ENCODE assay signal across 22 cellular contexts in genomic region chr10:77042706-77043105, GRCh38.
DNase-seq lines count a peak whose midpoint lies in the region; ATAC-seq, FAIRE-seq and TF ChIP-seq lines count a peak whose summit lies in the region.
"Had no signal": no experiment of that assay in that cellular context is flagged by ENCODE, and none has a peak within 500 bp of the region (broad histone marks: within the 10 kb centered on the region; RNA-seq: fewer than 3 reads in every experiment).

No MANE protein-coding gene starts in this region.

- peaks cover 6% of the 10 kb centered on the region; the same call in 1 of the 2 replicates for H3F3A ChIP-seq in Loucy (ENCODE audit: low read depth)

- no peak for TF ChIP-seq CTCF in CD8-positive, alpha-beta T cell (IDR thresholded peaks at IDR 0.05)
- TF ChIP-seq CTCF in Loucy (conservative IDR thresholded peaks at IDR 0.05; ENCODE audit: low read length): no peak
- TF ChIP-seq CTCF in endodermal cell (conservative IDR thresholded peaks at IDR 0.05): no peak

- DNase-seq in CD8-positive, alpha-beta T cell: no peak
- DNase-seq in frontal cortex (ENCODE audit: low spot score in 2 of 2): no peak
- DNase-seq in GM19238 (ENCODE audit: insufficient read length, low spot score): no peak
- DNase-seq in endodermal cell: no peak
- DNase-seq: 8988T; ACHN; BE2C; C1 segment of cervical spinal cord; Caco-2; Calu3; CD4-positive, alpha-beta memory T cell; CD4-positive, CD25-positive, alpha-beta regulatory T cell; DMS79 treated with DMSO at 0.1 percent for 48 hours; GF-D8 had no signal

- no peaks in the 10 kb centered on the region for H3K27me3 Mint-ChIP-seq in CD8-positive, alpha-beta T cell (ENCODE audit: low read depth)
- no peaks in the 10 kb centered on the region for H3K27me3 Mint-ChIP-seq in endodermal cell (ENCODE audit: insufficient read depth)
- H3K27me3 Mint-ChIP-seq: CD4-positive, CD25-positive, alpha-beta regulatory T cell had no signal

- no peaks in the 10 kb centered on the region for H3K9me3 ChIP-seq in CD8-positive, alpha-beta T cell (ENCODE audit: low read length)
- no peaks in the 10 kb centered on the region for H3K9me3 ChIP-seq in Loucy (ENCODE audit: insufficient read depth, low read depth, low read length)
- H3K9me3 ChIP-seq in endodermal cell (ENCODE audit: control insufficient read depth, low read length): no peaks in the 10 kb centered on the region
- H3K9me3 ChIP-seq: BE2C, BLaER1, Caco-2 had no signal

- H3K36me3 ChIP-seq in CD8-positive, alpha-beta T cell (ENCODE audit: insufficient read depth, low read length): no peaks in the 10 kb centered on the region
- no peaks in the 10 kb centered on the region for H3K36me3 ChIP-seq in Loucy (ENCODE audit: insufficient read depth, low read length)
- H3K36me3 ChIP-seq in endodermal cell (ENCODE audit: control insufficient read depth, insufficient read depth, low read length): no peaks in the 10 kb centered on the region
- H3K36me3 ChIP-seq: BE2C, BLaER1 had no signal

- peaks cover 18% of the 10 kb centered on the region for H3K4me1 Mint-ChIP-seq in CD8-positive, alpha-beta T cell (ENCODE audit: low read depth)
- H3K4me1 Mint-ChIP-seq in endodermal cell: peaks cover 14% of the 10 kb centered on the region

- no peaks in the 10 kb centered on the region for H3K9me3 Mint-ChIP-seq in CD8-positive, alpha-beta T cell
- H3K9me3 Mint-ChIP-seq in endodermal cell: no peaks in the 10 kb centered on the region
- H3K9me3 Mint-ChIP-seq: CD14-positive monocyte had no signal

- no peak overlapping the region for H3K27ac ChIP-seq in CD8-positive, alpha-beta T cell (ENCODE audit: low read depth, low read length)
- no peak overlapping the region for H3K27ac ChIP-seq in endodermal cell (ENCODE audit: low read depth, low read length)

- H2AFZ ChIP-seq in Loucy (ENCODE audit: low read length): no peak overlapping the region

- 95 to 100% methylated on average over 1 of the region's 1 CpG for WGBS in endodermal cell (ENCODE audit: insufficient coverage in 1 of 2, insufficient read length in 1 of 2), 2 experiments

- H3K9ac ChIP-seq in Loucy (ENCODE audit: low read depth, low read length, poor library complexity, severe bottlenecking): peak overlapping the region; percentile 69
- H3K9ac ChIP-seq in endodermal cell (ENCODE audit: extremely low read depth, low read length, poor library complexity, severe bottlenecking): no peak overlapping the region

- no peak overlapping the region for H3K4me3 ChIP-seq in CD8-positive, alpha-beta T cell (ENCODE audit: low read depth, low read length)
- H3K4me3 ChIP-seq in Loucy (ENCODE audit: low read length, poor library complexity, severe bottlenecking) (no peak overlapping the region), endodermal cell (ENCODE audit: low read length) (no peak overlapping the region)
- H3K4me3 ChIP-seq: BLaER1 had no signal

- POLR2A ChIA-PET in CD8-positive, alpha-beta T cell (lab: Charles Lee): no interaction called here

- no peaks in the 10 kb centered on the region for H3K36me3 Mint-ChIP-seq in CD8-positive, alpha-beta T cell
- H3K36me3 Mint-ChIP-seq in endodermal cell (ENCODE audit: low read depth): no peaks in the 10 kb centered on the region
- H3K36me3 Mint-ChIP-seq: CD14-positive monocyte; CD4-positive, alpha-beta memory T cell; CD4-positive, CD25-positive, alpha-beta regulatory T cell had no signal

- no peaks in the 10 kb centered on the region for H3K9me2 ChIP-seq in Loucy (replicated peaks; ENCODE audit: low read depth, low read length)

- CTCF ChIA-PET in CD8-positive, alpha-beta T cell (lab: Charles Lee): interaction anchor here (1.3 kb wide), 1 partner anchor 50 kb away, joined by 4 read pairs; no protein-coding TSS in a partner anchor

- no peaks in the 10 kb centered on the region for H3K27me3 ChIP-seq in CD8-positive, alpha-beta T cell (ENCODE audit: insufficient read depth, low read length)
- no peaks in the 10 kb centered on the region for H3K27me3 ChIP-seq in Loucy (ENCODE audit: insufficient read depth, low read length, poor library complexity, severe bottlenecking)
- no peaks in the 10 kb centered on the region for H3K27me3 ChIP-seq in endodermal cell (ENCODE audit: control insufficient read depth, insufficient read depth, low read length, poor library complexity, severe bottlenecking)
- H3K27me3 ChIP-seq: BE2C, BLaER1 had no signal

- peak overlapping the region; percentile 18 for H3K27ac Mint-ChIP-seq in CD8-positive, alpha-beta T cell
- H3K27ac Mint-ChIP-seq in endodermal cell: no peak overlapping the region
- H3K27ac Mint-ChIP-seq: CD14-positive monocyte; CD4-positive, CD25-positive, alpha-beta regulatory T cell had no signal

- H3K79me2 ChIP-seq in Loucy (ENCODE audit: insufficient read depth, low read length): no peaks in the 10 kb centered on the region

- no peak for ATAC-seq in CD8-positive, alpha-beta T cell
- no peak for ATAC-seq in HG02571 (IDR thresholded peaks at IDR 0.05; ENCODE audit: unreplicated experiment)

- peak overlapping the region; percentile 73 for H3K4me2 ChIP-seq in Loucy (ENCODE audit: low read depth, low read length, poor library complexity, severe bottlenecking)

- intact Hi-C loops in CD8-positive, alpha-beta T cell (cut with DNase I, micrococcal nuclease): no loop called here

- H3K4me1 ChIP-seq in CD8-positive, alpha-beta T cell (ENCODE audit: insufficient read depth, low read length): peaks cover 14% of the 10 kb centered on the region
- H3K4me1 ChIP-seq in Loucy (ENCODE audit: insufficient read depth, low read length, poor library complexity, severe bottlenecking) (peaks cover 63% of the 10 kb centered on the region), endodermal cell (ENCODE audit: control insufficient read depth, insufficient read depth, low read length) (no peaks in the 10 kb centered on the region)
- H3K4me1 ChIP-seq: Caco-2 had no signal

- H3K4me3 Mint-ChIP-seq in CD8-positive, alpha-beta T cell: no peak overlapping the region
- no peak overlapping the region for H3K4me3 Mint-ChIP-seq in endodermal cell
- H3K4me3 Mint-ChIP-seq: CD14-positive monocyte; CD4-positive, CD25-positive, alpha-beta regulatory T cell had no signal

- H4K20me1 ChIP-seq in Loucy (ENCODE audit: insufficient read depth, low read length, poor library complexity, severe bottlenecking): no peaks in the 10 kb centered on the region
- H4K20me1 ChIP-seq: BLaER1 had no signal

- FAIRE-seq in frontal cortex (lab: Jason Lieb, UNC): peak; percentile 15
- FAIRE-seq: A204.1, D721Med, G401.6, GM12891 had no signal
